Comparison of ENCODE assay signal across 14 cellular contexts in genomic region chr6:42068872-42069522, GRCh38.
"Had no signal": no experiment of that assay in that cellular context is flagged by ENCODE, and none has a peak within 500 bp of the region (broad histone marks: within the 10 kb centered on the region; RNA-seq: fewer than 3 reads in every experiment).

No MANE protein-coding gene starts in this region.

- H3K9me3 ChIP-seq: tibial nerve had no signal

- DNase-seq: activated CD4-positive, alpha-beta T cell treated with anti-CD3 and anti-CD28 coated beads, Interleukin-2, amount 10 ng/mL, durations not matched to agents 24 days and 14 days; activated CD4-positive, CD25-positive, alpha-beta regulatory T cell; activated CD8-positive, alpha-beta memory T cell treated with anti-CD3 and anti-CD28 coated beads, Interleukin-2, amount 50 U/mL, for 4 hours; activated naive CD4-positive, alpha-beta T cell treated with anti-CD3 and anti-CD28 coated beads for 36 hours; activated T-cell treated with anti-CD3 and anti-CD28 coated beads, Interleukin-2, amount 50 U/mL, for 4 hours; effector memory CD4-positive, alpha-beta T cell; hypothalamus; islet precursor cell; mammary epithelial cell; nephron progenitor cell; nucleus accumbens had no signal

- H3K27me3 ChIP-seq: tibial nerve had no signal

- H3K27ac Mint-ChIP-seq: activated CD4-positive, alpha-beta T cell treated with anti-CD3 and anti-CD28 coated beads, Interleukin-2, amount 10 ng/mL, durations not matched to agents 24 days and 14 days; activated naive CD4-positive, alpha-beta T cell treated with anti-CD3 and anti-CD28 coated beads for 36 hours; nephron progenitor cell; stimulated activated naive CD8-positive, alpha-beta T cell treated with anti-CD3 and anti-CD28 coated beads, Interleukin-15, Interleukin-2, amounts not matched to agents 100 ng/mL and 50 ng/mL, for 24 hours had no signal

- H3K27ac ChIP-seq: tibial nerve had no signal

- H3K27me3 Mint-ChIP-seq: activated CD4-positive, alpha-beta T cell treated with anti-CD3 and anti-CD28 coated beads, Interleukin-2, amount 10 ng/mL, durations not matched to agents 24 days and 14 days; stimulated activated naive CD8-positive, alpha-beta T cell treated with anti-CD3 and anti-CD28 coated beads, Interleukin-15, Interleukin-2, amounts not matched to agents 100 ng/mL and 50 ng/mL, for 24 hours had no signal

- ATAC-seq: activated T-cell treated with anti-CD3 and anti-CD28 coated beads, Interleukin-2, amount 50 U/mL, for 4 hours; left lobe of liver had no signal

- H3K4me1 ChIP-seq: tibial nerve had no signal

- H3K4me3 ChIP-seq: tibial nerve had no signal

- H3K4me3 Mint-ChIP-seq: activated CD4-positive, alpha-beta T cell treated with anti-CD3 and anti-CD28 coated beads, Interleukin-2, amount 10 ng/mL, durations not matched to agents 24 days and 14 days; activated naive CD4-positive, alpha-beta T cell treated with anti-CD3 and anti-CD28 coated beads for 36 hours; activated T-cell treated with anti-CD3 and anti-CD28 coated beads, Interleukin-2, amount 50 U/mL, for 4 hours; nephron progenitor cell; stimulated activated naive CD8-positive, alpha-beta T cell treated with anti-CD3 and anti-CD28 coated beads, Interleukin-15, Interleukin-2, amounts not matched to agents 100 ng/mL and 50 ng/mL, for 24 hours had no signal

- H3K4me1 Mint-ChIP-seq: nephron progenitor cell had no signal

- H3K9me3 Mint-ChIP-seq: activated CD4-positive, alpha-beta T cell treated with anti-CD3 and anti-CD28 coated beads, Interleukin-2, amount 10 ng/mL, durations not matched to agents 24 days and 14 days; activated naive CD4-positive, alpha-beta T cell treated with anti-CD3 and anti-CD28 coated beads for 36 hours; activated T-cell treated with anti-CD3 and anti-CD28 coated beads, Interleukin-2, amount 50 U/mL, for 4 hours; nephron progenitor cell; stimulated activated naive CD8-positive, alpha-beta T cell treated with anti-CD3 and anti-CD28 coated beads, Interleukin-15, Interleukin-2, amounts not matched to agents 100 ng/mL and 50 ng/mL, for 24 hours had no signal
